24 cellular contexts compared by ENCODE assay signal in the genomic region with DNA sequence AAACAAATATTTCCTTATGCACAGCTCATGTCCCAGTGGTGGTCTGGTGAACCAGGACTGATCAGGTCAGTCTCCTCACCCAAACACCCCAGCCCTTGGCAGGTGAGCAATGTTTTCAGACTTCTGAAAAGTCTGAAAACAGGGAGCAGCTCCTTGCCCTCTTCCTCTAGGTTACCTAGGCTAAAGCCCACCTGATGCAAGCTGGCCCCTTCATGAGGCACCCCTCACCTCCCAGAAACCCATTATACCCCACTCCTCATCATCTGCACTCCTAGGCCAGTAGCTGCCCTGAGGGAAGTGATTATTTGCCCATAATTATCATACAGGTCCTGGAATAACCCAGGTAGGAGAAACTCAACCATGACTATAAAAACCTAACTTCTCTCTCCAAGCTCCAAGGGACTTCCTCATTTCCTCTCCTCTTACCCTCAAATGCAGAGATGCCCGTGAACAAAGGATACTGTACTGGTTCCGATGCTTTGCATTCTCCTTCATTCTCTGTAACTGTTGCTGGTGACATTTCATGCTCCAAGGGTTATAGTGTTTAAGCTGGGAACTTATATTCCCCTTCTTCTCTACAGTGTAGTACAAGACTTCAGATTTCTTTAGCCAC. TPM values are rescaled to one million over a fixed set of nuclear protein-coding genes. Genes with fewer than 3 reads are reported as not detected.
DNase-seq lines count a peak whose midpoint lies in the region; TF ChIP-seq lines count a peak whose summit lies in the region.
"Had no signal": no experiment of that assay in that cellular context is flagged by ENCODE, and none has a peak within 500 bp of the region (broad histone marks: within the 10 kb centered on the region; RNA-seq: fewer than 3 reads in every experiment).

No MANE protein-coding gene starts in this region.

- peak overlapping the region; percentile 56 for H3K27ac Mint-ChIP-seq in activated naive CD4-positive, alpha-beta T cell treated with anti-CD3 and anti-CD28 coated beads for 36 hours
- no peak overlapping the region for H3K27ac Mint-ChIP-seq in activated naive CD4-positive, alpha-beta T cell treated with anti-CD3 and anti-CD28 coated beads, Interleukin-2, amount 10 ng/mL, durations not matched to agents 7 days and 5 days
- H3K27ac Mint-ChIP-seq in glutamatergic neuron (ENCODE audit: unreplicated experiment) = peak overlapping the region; percentile 43
- H3K27ac Mint-ChIP-seq: B cell; T-helper 2 cell treated with Interferon-gamma antibody and Interleukin-4, amounts not matched to agents 5 μg/mL and 100 μg/mL, for 36 hours had no signal

- no peak overlapping the region for H3K4me3 ChIP-seq in spleen
- H3K4me3 ChIP-seq: gastroesophageal sphincter, MG63, transverse colon had no signal

- H3K36me3 Mint-ChIP-seq in activated naive CD4-positive, alpha-beta T cell treated with anti-CD3 and anti-CD28 coated beads for 36 hours (ENCODE audit: low read depth) = peaks cover 22% of the 10 kb centered on the region
- peaks cover 43% of the 10 kb centered on the region for H3K36me3 Mint-ChIP-seq in activated naive CD4-positive, alpha-beta T cell treated with anti-CD3 and anti-CD28 coated beads, Interleukin-2, amount 10 ng/mL, durations not matched to agents 7 days and 5 days
- peaks cover 12% of the 10 kb centered on the region for H3K36me3 Mint-ChIP-seq in glutamatergic neuron (ENCODE audit: unreplicated experiment)

- peaks cover 5 to 34% (median 16%) of the 10 kb centered on the region in 6 donors for H3K4me1 ChIP-seq in spleen

- no peaks in the 10 kb centered on the region for H3K9me3 Mint-ChIP-seq in activated naive CD4-positive, alpha-beta T cell treated with anti-CD3 and anti-CD28 coated beads for 36 hours
- no peaks in the 10 kb centered on the region for H3K9me3 Mint-ChIP-seq in activated naive CD4-positive, alpha-beta T cell treated with anti-CD3 and anti-CD28 coated beads, Interleukin-2, amount 10 ng/mL, durations not matched to agents 7 days and 5 days
- peaks cover 16% of the 10 kb centered on the region for H3K9me3 Mint-ChIP-seq in glutamatergic neuron (ENCODE audit: unreplicated experiment)
- H3K9me3 Mint-ChIP-seq: CD8-positive, alpha-beta memory T cell; T-helper 2 cell treated with Interferon-gamma antibody and Interleukin-4, amounts not matched to agents 5 μg/mL and 100 μg/mL, for 36 hours had no signal

- H3K9me3 ChIP-seq in spleen = no peaks in the 10 kb centered on the region
- H3K9me3 ChIP-seq: gastroesophageal sphincter, MG63, transverse colon had no signal

- H3K4me1 Mint-ChIP-seq in activated naive CD4-positive, alpha-beta T cell treated with anti-CD3 and anti-CD28 coated beads for 36 hours (ENCODE audit: low read depth) = peaks cover 9% of the 10 kb centered on the region
- peaks cover 10% of the 10 kb centered on the region for H3K4me1 Mint-ChIP-seq in activated naive CD4-positive, alpha-beta T cell treated with anti-CD3 and anti-CD28 coated beads, Interleukin-2, amount 10 ng/mL, durations not matched to agents 7 days and 5 days
- peaks cover 18% of the 10 kb centered on the region for H3K4me1 Mint-ChIP-seq in glutamatergic neuron (ENCODE audit: low read depth, unreplicated experiment)

- no peak overlapping the region for H3K4me3 Mint-ChIP-seq in activated naive CD4-positive, alpha-beta T cell treated with anti-CD3 and anti-CD28 coated beads for 36 hours
- no peak overlapping the region for H3K4me3 Mint-ChIP-seq in activated naive CD4-positive, alpha-beta T cell treated with anti-CD3 and anti-CD28 coated beads, Interleukin-2, amount 10 ng/mL, durations not matched to agents 7 days and 5 days
- H3K4me3 Mint-ChIP-seq in glutamatergic neuron (ENCODE audit: unreplicated experiment) = no peak overlapping the region
- H3K4me3 Mint-ChIP-seq: B cell; T-helper 2 cell treated with Interferon-gamma antibody and Interleukin-4, amounts not matched to agents 5 μg/mL and 100 μg/mL, for 36 hours had no signal

- H3K36me3 ChIP-seq in spleen = peaks cover 4 to 89% (median 84%) of the 10 kb centered on the region in 6 donors

- TF ChIP-seq POLR2A in spleen (IDR thresholded peaks at IDR 0.05) = no peak

- 80 to 91% (median 83%) methylated on average over 2 of the region's 2 CpGs for WGBS in spleen, 5 donors

- intact Hi-C loops in activated naive CD4-positive, alpha-beta T cell treated with anti-CD3 and anti-CD28 coated beads for 36 hours (cut with micrococcal nuclease) = no loop called here
- intact Hi-C loops in spleen (cut with DNase I; ENCODE audit: low total_unique reads) = no loop called here

- no peak for DNase-seq in activated naive CD4-positive, alpha-beta T cell treated with anti-CD3 and anti-CD28 coated beads for 36 hours
- DNase-seq in activated naive CD4-positive, alpha-beta T cell treated with anti-CD3 and anti-CD28 coated beads, Interleukin-2, amount 10 ng/mL, durations not matched to agents 7 days and 5 days = no peak
- DNase-seq in glutamatergic neuron (no peak), spleen (peak; percentile 7), HuH-7 (ENCODE audit: low spot score) (no peak), NCI-H1417 (lab: John Stamatoyannopoulos, UW) (no peak), anterior cingulate cortex (lab: John Stamatoyannopoulos, UW) (no peak)
- DNase-seq: activated gamma-delta T cell treated with Interleukin-2 at 50 U/mL for 16 hours; amniotic stem cell; CD8-positive, alpha-beta memory T cell; effector CD4-positive, alpha-beta T cell; hypothalamus; MG63; NCI-H1436; NCI-H2081; NCI-H524 treated with DMSO at 0.1 percent for 48 hours; PC-3; stimulated activated CD4-positive, alpha-beta T cell treated with anti-CD3 and anti-CD28 coated beads, Interleukin-4, amount 100 ng/mL, for 1 hour; transverse colon had no signal

- no peaks in the 10 kb centered on the region for H3K27me3 ChIP-seq in spleen (replicated peaks in 1 of 7)
- H3K27me3 ChIP-seq: gastroesophageal sphincter, MG63, transverse colon had no signal

- no peaks in the 10 kb centered on the region for H3K27me3 Mint-ChIP-seq in activated naive CD4-positive, alpha-beta T cell treated with anti-CD3 and anti-CD28 coated beads for 36 hours (ENCODE audit: low read depth)
- no peaks in the 10 kb centered on the region for H3K27me3 Mint-ChIP-seq in activated naive CD4-positive, alpha-beta T cell treated with anti-CD3 and anti-CD28 coated beads, Interleukin-2, amount 10 ng/mL, durations not matched to agents 7 days and 5 days
- peaks cover 9% of the 10 kb centered on the region for H3K27me3 Mint-ChIP-seq in glutamatergic neuron (ENCODE audit: unreplicated experiment)
- H3K27me3 Mint-ChIP-seq: B cell; CD8-positive, alpha-beta memory T cell; progenitor cell of endocrine pancreas had no signal

- H3K27ac ChIP-seq in VCaP (0 out of 2 replicates have a peak overlapping the region, but pooled peaks have one; percentile 16), spleen (peak overlapping the region in 1 of 8 donors; percentile 2)
- H3K27ac ChIP-seq: transverse colon had no signal

- TF ChIP-seq CTCF in VCaP (conservative IDR thresholded peaks at IDR 0.05) (no peak), glutamatergic neuron (IDR thresholded peaks at IDR 0.05; ENCODE audit: partially characterized antibody, unreplicated experiment) (no peak), spleen (IDR thresholded peaks at IDR 0.05 in 8 of 11, conservative IDR thresholded peaks at IDR 0.05 in 3 of 11) (no peak)

- CTCF ChIA-PET in activated naive CD4-positive, alpha-beta T cell treated with anti-CD3 and anti-CD28 coated beads for 36 hours (lab: Charles Lee) = interaction anchor here (1.2 to 1.8 kb wide), 2 partner anchors 26 to 49 kb away, joined by 3 to 4 read pairs; a partner anchor contains a TSS
- CTCF ChIA-PET in activated naive CD4-positive, alpha-beta T cell treated with anti-CD3 and anti-CD28 coated beads, Interleukin-2, amount 10 ng/mL, durations not matched to agents 7 days and 5 days (lab: Charles Lee) = no interaction called here

RNA-seq across cellular contexts. Expression of a gene that starts 5.2 kb away (rescaled TPM):
- total RNA-seq in activated naive CD4-positive, alpha-beta T cell treated with anti-CD3 and anti-CD28 coated beads for 36 hours = 10 to 100 TPM; 27.3 to 28.7 TPM
- total RNA-seq in glutamatergic neuron (ENCODE audit: unreplicated experiment) = 35.5 TPM
- 10 to 100 TPM; 13.5 to 33.9 (median 19.9) TPM for total RNA-seq in spleen
- 10 to 100 TPM in 1 of 3 donors, 1 to 10 TPM in 2; 5.9 to 10.3 (median 6.3) TPM for polyA plus RNA-seq in spleen

RNA-seq across cellular contexts. Expression of a gene that starts 26.1 kb away (rescaled TPM):
- 10 to 100 TPM; 64.3 to 68.3 TPM for total RNA-seq in activated naive CD4-positive, alpha-beta T cell treated with anti-CD3 and anti-CD28 coated beads for 36 hours
- total RNA-seq in glutamatergic neuron (ENCODE audit: unreplicated experiment) (182 TPM), spleen (100 to 1,000 TPM in 1 of 7 donors, 10 to 100 TPM in 6; 62.1 to 105 (median 74.8) TPM)
- polyA plus RNA-seq in spleen = 10 to 100 TPM; 64.8 to 81.5 (median 79.1) TPM

RNA-seq across cellular contexts. Expression of a gene that starts 28.3 kb away (rescaled TPM):
- total RNA-seq in activated naive CD4-positive, alpha-beta T cell treated with anti-CD3 and anti-CD28 coated beads for 36 hours = 1 to 10 TPM; 4.9 to 5.1 TPM
- total RNA-seq in glutamatergic neuron (ENCODE audit: unreplicated experiment) (162 TPM), spleen (1 to 10 TPM in 6 of 7 donors, under 1 TPM in 1; 0.56 to 2.7 (median 1.8) TPM)
- polyA plus RNA-seq in spleen = 1 to 10 TPM in 2 of 3 donors, under 1 TPM in 1; 0.89 to 2.5 (median 2.0) TPM

RNA-seq across cellular contexts. Expression of a gene that starts 55.7 kb away (rescaled TPM):
- total RNA-seq in activated naive CD4-positive, alpha-beta T cell treated with anti-CD3 and anti-CD28 coated beads for 36 hours = 10 to 100 TPM; 24.3 to 24.7 TPM
- total RNA-seq in glutamatergic neuron (ENCODE audit: unreplicated experiment) = 26.0 TPM
- 10 to 100 TPM; 18.0 to 59.7 (median 23.1) TPM for total RNA-seq in spleen
- polyA plus RNA-seq in spleen = 10 to 100 TPM in 2 of 3 donors, 1 to 10 TPM in 1; 8.5 to 21.6 (median 17.1) TPM

Comparison
In these comparisons a context has a peak if more than half of its experiments do, and no peak if none do; other contexts are left out.
1. RNA of a gene that starts 28.3 kb away (total RNA-seq): 162 TPM in glutamatergic neuron (single experiment); 4.9 to 5.1 TPM in activated naive CD4-positive, alpha-beta T cell treated with anti-CD3 and anti-CD28 coated beads for 36 hours and 0.56 to 2.7 TPM in spleen; every median in the first group is over 10 times any median in the second.